Comparison of ENCODE assay signal across 7 cellular contexts in genomic region chr12:12008931-12009611, GRCh38.
A peak's percentile ranks its signal among the peaks of the same experiment; 100 is the strongest.
DNase-seq lines count a peak whose midpoint lies in the region; ATAC-seq lines count a peak whose summit lies in the region.

No MANE protein-coding gene starts in this region.

- ATAC-seq in GM18519 (IDR thresholded peaks at IDR 0.05; ENCODE audit: low FRiP score, unreplicated experiment): peak; percentile 38
- ATAC-seq in HG02885 (IDR thresholded peaks at IDR 0.05; ENCODE audit: poor library complexity, unreplicated experiment): peak; percentile 39

- DNase-seq in NCI-H1436 treated with DMSO at 0.1 percent for 48 hours (lab: John Stamatoyannopoulos, UW) (peak; percentile 77), T1000 (lab: John Stamatoyannopoulos, UW) (peak; percentile 48), dermis blood vessel endothelial cell (peak; percentile 69), retina (peak; percentile 66), hepatic stellate cell (ENCODE audit: low spot score) (no peak)
